In the genomic region with DNA sequence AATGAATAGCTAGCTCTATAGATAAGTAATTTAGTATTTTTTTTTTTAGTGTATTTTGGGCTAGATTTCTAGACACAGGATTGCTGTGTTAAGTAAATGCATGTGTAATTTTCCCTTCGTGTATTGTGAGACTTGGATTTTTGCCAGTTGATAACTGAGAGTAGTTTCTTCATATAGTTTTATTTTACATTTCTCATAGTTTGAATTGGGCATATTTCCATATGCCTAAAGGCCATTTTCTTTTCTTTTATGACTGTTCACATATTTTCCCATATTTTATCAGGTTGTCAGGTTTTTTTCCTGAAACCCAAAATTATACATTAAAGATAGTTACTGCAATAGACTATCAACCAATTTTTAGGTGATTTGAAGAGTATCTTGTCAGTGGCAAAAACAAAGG, we compare ENCODE assay signal across 33 cellular contexts.
"Had no signal": no experiment of that assay in that cellular context is flagged by ENCODE, and none has a peak within 500 bp of the region (broad histone marks: within the 10 kb centered on the region; RNA-seq: fewer than 3 reads in every experiment).

No MANE protein-coding gene starts in this region.

- H3K27ac Mint-ChIP-seq: activated CD8-positive, alpha-beta T cell treated with anti-CD3 and anti-CD28 coated beads, Interleukin-2, amount 10 ng/mL, durations not matched to agents 7 days and 5 days; activated naive CD8-positive, alpha-beta T cell treated with anti-CD3 and anti-CD28 coated beads for 36 hours; T-helper 1 cell treated with Interleukin-12 subunit alpha and Interleukin-12 subunit beta and Interleukin-4 antibody, amounts not matched to agents 30 μg/mL and 1 μg/mL, for 36 hours; T-helper 2 cell treated with Interferon-gamma antibody and Interleukin-4, amounts not matched to agents 5 μg/mL and 100 μg/mL, for 36 hours; WTC11 had no signal

- H3K4me2 ChIP-seq: SK-N-SH had no signal

- H3K9me3 ChIP-seq: ascending aorta, MG63, SJCRH30, SK-N-SH had no signal

- H3K27me3 Mint-ChIP-seq: activated naive CD8-positive, alpha-beta T cell treated with anti-CD3 and anti-CD28 coated beads for 36 hours; central memory CD8-positive, alpha-beta T cell had no signal

- H3K9me3 Mint-ChIP-seq: activated naive CD8-positive, alpha-beta T cell treated with anti-CD3 and anti-CD28 coated beads for 36 hours; activated T-cell treated with anti-CD3 and anti-CD28 coated beads, Interleukin-2, amount 50 U/mL, for 4 hours; central memory CD8-positive, alpha-beta T cell; T-helper 1 cell treated with Interleukin-12 subunit alpha and Interleukin-12 subunit beta and Interleukin-4 antibody, amounts not matched to agents 30 μg/mL and 1 μg/mL, for 36 hours; T-helper 2 cell treated with Interferon-gamma antibody and Interleukin-4, amounts not matched to agents 5 μg/mL and 100 μg/mL, for 36 hours; WTC11 had no signal

- H3K4me3 ChIP-seq: ascending aorta, cardiac muscle cell, coronary artery, MG63, SJCRH30 had no signal

- DNase-seq: activated CD4-positive, alpha-beta T cell treated with anti-CD3 and anti-CD28 coated beads for 48 hours; activated CD4-positive, alpha-beta T cell treated with anti-CD3 and anti-CD28 coated beads, Interleukin-2, amount 50 U/mL, for 48 hours; activated CD8-positive, alpha-beta T cell treated with anti-CD3 and anti-CD28 coated beads, Interleukin-2, amount 10 ng/mL, durations not matched to agents 7 days and 5 days; activated effector memory CD4-positive, alpha-beta T cell treated with anti-CD3 and anti-CD28 coated beads, Interleukin-2, amount 50 U/mL, for 16 hours; activated naive CD4-positive, alpha-beta T cell; activated naive CD4-positive, alpha-beta T cell treated with anti-CD3 and anti-CD28 coated beads, Interleukin-2, amount 50 U/mL, for 16 hours; activated naive CD8-positive, alpha-beta T cell treated with anti-CD3 and anti-CD28 coated beads for 36 hours; activated T-cell treated with anti-CD3 and anti-CD28 coated beads, Interleukin-2, amount 50 U/mL, for 4 hours; amygdala; Karpas-422; KBM-7; MG63; NCI-H1048; NCI-H1105 treated with DMSO at 0.1 percent for 48 hours; NCI-H1436; NCI-H1694; NCI-H1930; NCI-H446; NCI-H510A treated with DMSO at 0.1 percent for 48 hours; NCI-H526 treated with DMSO at 0.1 percent for 48 hours; NCI-H774; SHP77; SJCRH30; SK-N-SH had no signal

- H3K4me1 Mint-ChIP-seq: central memory CD8-positive, alpha-beta T cell had no signal

- H3K4me3 Mint-ChIP-seq: activated CD8-positive, alpha-beta T cell treated with anti-CD3 and anti-CD28 coated beads, Interleukin-2, amount 10 ng/mL, durations not matched to agents 7 days and 5 days; activated naive CD8-positive, alpha-beta T cell treated with anti-CD3 and anti-CD28 coated beads for 36 hours; activated T-cell treated with anti-CD3 and anti-CD28 coated beads, Interleukin-2, amount 50 U/mL, for 4 hours; central memory CD8-positive, alpha-beta T cell; T-helper 1 cell treated with Interleukin-12 subunit alpha and Interleukin-12 subunit beta and Interleukin-4 antibody, amounts not matched to agents 30 μg/mL and 1 μg/mL, for 36 hours; T-helper 2 cell treated with Interferon-gamma antibody and Interleukin-4, amounts not matched to agents 5 μg/mL and 100 μg/mL, for 36 hours; WTC11 had no signal

- H3K27me3 ChIP-seq: ascending aorta, cardiac muscle cell, MG63, SJCRH30 had no signal

- ATAC-seq: activated CD4-positive, CD25-positive, alpha-beta regulatory T cell treated with anti-CD3 and anti-CD28 coated beads, Interleukin-2, amount 50 U/mL, for 24 hours; activated CD8-positive, alpha-beta T cell treated with anti-CD3 and anti-CD28 coated beads, Interleukin-2, amount 10 ng/mL, durations not matched to agents 7 days and 5 days; activated T-cell treated with anti-CD3 and anti-CD28 coated beads, Interleukin-2, amount 50 U/mL, for 4 hours; Panc1 had no signal

- H3K4me1 ChIP-seq: ascending aorta, SJCRH30 had no signal

- H3K27ac ChIP-seq: ascending aorta, cardiac muscle cell, coronary artery, SJCRH30 had no signal

- H3K9ac ChIP-seq: SK-N-SH had no signal
